16 cellular contexts compared by ENCODE assay signal in the genomic region with DNA sequence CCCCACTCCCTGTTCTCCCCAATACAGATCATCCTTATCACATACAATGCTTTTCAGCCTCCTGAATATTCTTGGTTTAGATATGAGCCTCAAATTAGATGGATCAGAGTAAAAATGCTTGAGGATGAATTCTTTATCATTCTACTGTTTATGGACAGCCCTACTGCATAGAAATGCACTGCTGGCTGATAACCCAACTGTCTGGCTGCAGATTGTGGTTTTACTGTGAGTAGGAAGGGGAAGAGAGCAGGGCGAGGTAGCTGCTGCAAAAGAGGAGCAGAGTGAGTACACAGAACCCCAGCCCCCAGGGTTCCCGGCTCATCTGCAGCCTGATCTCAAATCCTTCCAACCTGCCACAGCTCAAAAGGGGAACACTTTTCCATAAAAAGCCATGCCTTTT. TPM values are rescaled to one million over a fixed set of nuclear protein-coding genes. Genes with fewer than 3 reads are reported as not detected.
DNase-seq lines count a peak whose midpoint lies in the region; ATAC-seq and TF ChIP-seq lines count a peak whose summit lies in the region.
"Had no signal": no experiment of that assay in that cellular context is flagged by ENCODE, and none has a peak within 500 bp of the region (broad histone marks: within the 10 kb centered on the region; RNA-seq: fewer than 3 reads in every experiment).

No MANE protein-coding gene starts in this region.

- no peak for TF ChIP-seq POLR2A in NB4 (IDR thresholded peaks at IDR 0.05; ENCODE audit: extremely low read depth, insufficient read length)

- H3K4me1 Mint-ChIP-seq in natural killer cell treated with Interleukin-12 subunit alpha and Interleukin-12 subunit beta and Interleukin-15 and Interleukin-18, amount 100 ng/mL, for 72 hours (ENCODE audit: low read depth in 2 of 2) = peaks cover 14 to 19% of the 10 kb centered on the region in 2 donors

- H3K4me3 ChIP-seq in NB4 (ENCODE audit: low read depth, low read length) = no peak overlapping the region
- H3K4me3 ChIP-seq: heart right ventricle, lung, psoas muscle had no signal

- no peak for ATAC-seq in natural killer cell treated with Interleukin-12 subunit alpha and Interleukin-12 subunit beta and Interleukin-15 and Interleukin-18, amount 100 ng/mL, for 72 hours
- no peak for ATAC-seq in foreskin keratinocyte
- ATAC-seq: heart right ventricle; naive thymus-derived CD4-positive, alpha-beta T cell; psoas muscle had no signal

- H3K27ac Mint-ChIP-seq in natural killer cell treated with Interleukin-12 subunit alpha and Interleukin-12 subunit beta and Interleukin-15 and Interleukin-18, amount 100 ng/mL, for 72 hours = peak overlapping the region in 1 of 2 donors; percentile 21
- H3K27ac Mint-ChIP-seq: naive thymus-derived CD4-positive, alpha-beta T cell had no signal

- no peaks in the 10 kb centered on the region for H3K4me1 ChIP-seq in foreskin keratinocyte

- TF ChIP-seq CTCF in NB4 (IDR thresholded peaks at IDR 0.05; ENCODE audit: low read depth, low read length) = no peak
- TF ChIP-seq CTCF in foreskin keratinocyte (conservative IDR thresholded peaks at IDR 0.05) = no peak

- H3K27me3 Mint-ChIP-seq in natural killer cell treated with Interleukin-12 subunit alpha and Interleukin-12 subunit beta and Interleukin-15 and Interleukin-18, amount 100 ng/mL, for 72 hours = no peaks in the 10 kb centered on the region

- H3K27me3 ChIP-seq in foreskin keratinocyte = peaks cover 18% of the 10 kb centered on the region
- H3K27me3 ChIP-seq: heart right ventricle had no signal

- H3K4me3 Mint-ChIP-seq in natural killer cell treated with Interleukin-12 subunit alpha and Interleukin-12 subunit beta and Interleukin-15 and Interleukin-18, amount 100 ng/mL, for 72 hours = peak overlapping the region; percentile 48
- H3K4me3 Mint-ChIP-seq: naive thymus-derived CD4-positive, alpha-beta T cell had no signal

- H3K27ac ChIP-seq in foreskin keratinocyte = no peak overlapping the region
- H3K27ac ChIP-seq: heart right ventricle, psoas muscle had no signal

- DNase-seq in CMK (ENCODE audit: low read depth) = peak; percentile 30
- peak; percentile 57 for DNase-seq in NB4 (ENCODE audit: low read depth)
- DNase-seq in amniotic epithelial cell (ENCODE audit: low read depth) = peak; percentile 15
- DNase-seq in natural killer cell treated with Interleukin-12 subunit alpha and Interleukin-12 subunit beta and Interleukin-15 and Interleukin-18, amount 100 ng/mL, for 72 hours (ENCODE audit: low spot score) = no peak
- DNase-seq in foreskin keratinocyte = no peak
- no peak for DNase-seq in activated CD4-positive, alpha-beta T cell treated with anti-CD3 and anti-CD28 coated beads, Interleukin-2, amount 50 U/mL, for 4 hours
- DNase-seq in NCI-H1930 (lab: John Stamatoyannopoulos, UW) = no peak
- no peak for DNase-seq in NCI-H1436 treated with DMSO at 0.1 percent for 48 hours (lab: John Stamatoyannopoulos, UW)
- DNase-seq: activated CD8-positive, alpha-beta memory T cell treated with anti-CD3 and anti-CD28 coated beads for 24 hours; effector CD4-positive, alpha-beta T cell; heart right ventricle; naive thymus-derived CD4-positive, alpha-beta T cell; NCI-H187 treated with DMSO at 0.1 percent for 48 hours; psoas muscle; stimulated activated CD4-positive, alpha-beta T cell treated with anti-CD3 and anti-CD28 coated beads, Interleukin-4, amount 100 ng/mL, for 4 hours had no signal

- H3K36me3 Mint-ChIP-seq in natural killer cell treated with Interleukin-12 subunit alpha and Interleukin-12 subunit beta and Interleukin-15 and Interleukin-18, amount 100 ng/mL, for 72 hours = no peaks in the 10 kb centered on the region
- H3K36me3 Mint-ChIP-seq: naive thymus-derived CD4-positive, alpha-beta T cell had no signal

- H3K9me3 Mint-ChIP-seq in natural killer cell treated with Interleukin-12 subunit alpha and Interleukin-12 subunit beta and Interleukin-15 and Interleukin-18, amount 100 ng/mL, for 72 hours = no peaks in the 10 kb centered on the region

RNA-seq across cellular contexts. Expression of a gene that starts 29.4 kb away (rescaled TPM):
- total RNA-seq in natural killer cell treated with Interleukin-12 subunit alpha and Interleukin-12 subunit beta and Interleukin-15 and Interleukin-18, amount 100 ng/mL, for 72 hours = 100 to 1,000 TPM in 1 of 2 donors, 10 to 100 TPM in 1; 84.1 to 139 TPM
- total RNA-seq in foreskin keratinocyte = 5.3 and 6.0 TPM in 2 replicates
- polyA plus RNA-seq in foreskin keratinocyte = 1.0 and 1.1 TPM in 2 replicates

Comparison
In these comparisons a context has a peak if more than half of its experiments do, and no peak if none do; other contexts are left out.
1. DNase-seq: peak in CMK (single experiment), NB4 (single experiment) and amniotic epithelial cell (single experiment); none in natural killer cell treated with Interleukin-12 subunit alpha and Interleukin-12 subunit beta and Interleukin-15 and Interleukin-18, amount 100 ng/mL, for 72 hours (single experiment), foreskin keratinocyte (0 of 2), activated CD4-positive, alpha-beta T cell treated with anti-CD3 and anti-CD28 coated beads, Interleukin-2, amount 50 U/mL, for 4 hours (0 of 2), NCI-H1930 (0 of 2) and NCI-H1436 treated with DMSO at 0.1 percent for 48 hours (single experiment).
2. RNA of a gene that starts 29.4 kb away (total RNA-seq): 84.1 to 139 TPM in natural killer cell treated with Interleukin-12 subunit alpha and Interleukin-12 subunit beta and Interleukin-15 and Interleukin-18, amount 100 ng/mL, for 72 hours; 5.3 to 6.0 TPM in foreskin keratinocyte; every median in the first group is over 10 times any median in the second.